ENCODE assay signal across 7 cellular contexts in the genomic region with DNA sequence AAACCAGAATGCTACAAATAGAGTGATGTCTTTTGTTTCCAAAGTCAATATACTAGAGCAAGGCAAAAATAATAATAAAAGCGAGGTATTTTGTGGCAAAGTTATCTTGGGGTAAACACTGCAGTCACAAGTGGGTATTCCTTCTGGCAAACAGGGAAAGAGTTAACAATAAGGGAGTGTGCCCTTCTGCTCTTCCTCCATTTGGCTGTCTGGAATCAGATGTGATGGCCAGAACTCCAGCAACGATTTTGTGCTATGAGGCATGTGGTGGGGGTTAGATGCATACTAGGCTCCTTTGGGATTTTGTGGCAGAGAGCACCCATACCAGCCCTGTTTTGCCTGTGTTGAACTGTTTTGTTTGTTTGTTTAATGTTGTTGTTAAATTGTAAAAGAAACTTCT. TPM values are rescaled to one million over a fixed set of nuclear protein-coding genes. Genes with fewer than 3 reads are reported as not detected.
"Had no signal": no experiment of that assay in that cellular context is flagged by ENCODE, and none has a peak within 500 bp of the region (broad histone marks: within the 10 kb centered on the region; RNA-seq: fewer than 3 reads in every experiment).

No MANE protein-coding gene starts in this region.

- FAIRE-seq: HTR-8/SVneo had no signal

- H3K9me3 ChIP-seq: HAP-1 had no signal

- H3K36me3 Mint-ChIP-seq: IgD-negative memory B cell had no signal

- H3K9ac ChIP-seq: KMS-11 had no signal

- H3K4me3 ChIP-seq: GM23338, HAP-1 had no signal

- H3K36me3 ChIP-seq: HAP-1 had no signal

- H3K4me2 ChIP-seq: GM23338, KMS-11 had no signal

- ATAC-seq: HCT116 had no signal

- H3K27ac ChIP-seq: KMS-11 had no signal

- H3K4me1 Mint-ChIP-seq: IgD-negative memory B cell had no signal

- H3K27ac Mint-ChIP-seq: GM23338, IgD-negative memory B cell had no signal

- DNase-seq: H7 had no signal

- H3K4me3 Mint-ChIP-seq: GM23338, IgD-negative memory B cell had no signal

- H3K4me1 ChIP-seq: HAP-1 had no signal

RNA-seq across cellular contexts. Expression of a gene that starts 2.4 kb away (rescaled TPM):
- polyA plus RNA-seq: IgD-negative memory B cell had no signal
